8 cellular contexts compared by ENCODE assay signal in the genomic region with DNA sequence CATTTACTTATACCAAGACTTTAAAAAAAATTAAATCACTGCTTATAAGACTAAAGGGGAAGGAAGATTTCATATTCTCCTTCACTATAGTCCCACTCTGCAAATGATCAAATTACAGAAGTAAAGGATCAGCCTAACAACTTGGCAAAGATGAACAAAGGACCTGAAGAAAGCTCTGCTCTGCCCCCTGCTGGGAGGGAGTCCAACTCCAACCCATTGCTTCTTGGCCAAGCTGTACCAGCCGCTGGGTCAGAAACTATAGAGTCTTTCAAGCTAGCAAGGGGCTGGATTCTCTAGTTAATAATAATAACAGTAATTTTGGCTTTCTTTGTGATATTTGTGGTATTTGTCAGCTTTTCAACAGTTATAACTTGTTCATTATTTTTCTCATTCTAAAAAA.
A peak's percentile ranks its signal among the peaks of the same experiment; 100 is the strongest.
DNase-seq lines count a peak whose midpoint lies in the region; ATAC-seq and TF ChIP-seq lines count a peak whose summit lies in the region.

No MANE protein-coding gene starts in this region.

- H3K27ac ChIP-seq in PC-9 = no peak overlapping the region

- DNase-seq in SIG-M5 treated with dmso at 0.1 percent for 504 hours (lab: John Stamatoyannopoulos, UW; ENCODE audit: unreplicated experiment) (peak; percentile 22), SIG-M5 (lab: John Stamatoyannopoulos, UW) (no peak), PC-9 (peak in 1 of 2 experiments; percentile 18), fibroblast of the aortic adventitia (ENCODE audit: low read depth) (no peak), sciatic nerve (ENCODE audit: low spot score) (no peak), hepatic stellate cell (ENCODE audit: low spot score) (no peak), DMS79 treated with DMSO at 0.1 percent for 48 hours (lab: John Stamatoyannopoulos, UW) (no peak)

- no peaks in the 10 kb centered on the region for H4K20me1 ChIP-seq in PC-9 (ENCODE audit: insufficient read depth)

- POLR2A ChIA-PET in PC-9 (lab: Charles Lee; ENCODE audit: unreplicated experiment) = no interaction called here

- H3K4me3 ChIP-seq in PC-9 (no peak overlapping the region), fibroblast of the aortic adventitia (ENCODE audit: low read depth, low read length) (no peak overlapping the region)

- no peaks in the 10 kb centered on the region for H3K9me3 ChIP-seq in PC-9 (ENCODE audit: insufficient read depth, low read depth)

- H3K36me3 ChIP-seq in PC-9 (ENCODE audit: low read depth) = no peaks in the 10 kb centered on the region

- H3K9me2 ChIP-seq in PC-9 (ENCODE audit: insufficient read depth) = no peaks in the 10 kb centered on the region

- no peak overlapping the region for H2AFZ ChIP-seq in PC-9

- no peaks in the 10 kb centered on the region for H3K79me2 ChIP-seq in PC-9 (ENCODE audit: low read depth)

- ATAC-seq in HG02678 (IDR thresholded peaks at IDR 0.05; ENCODE audit: unreplicated experiment) (peak; percentile 48), sciatic nerve (peak; percentile 52)

- CTCF ChIA-PET in PC-9 (lab: Charles Lee) = interaction anchor here (0.7 kb wide), 1 partner anchor 1333 kb away, joined by 5 read pairs; no protein-coding TSS in a partner anchor

- H3K27me3 ChIP-seq in PC-9 (ENCODE audit: insufficient read depth, low read depth) = no peaks in the 10 kb centered on the region

- peak; percentile 71 for TF ChIP-seq CTCF in PC-9 (conservative IDR thresholded peaks at IDR 0.05)
- peak; percentile 8 for TF ChIP-seq CTCF in fibroblast of the aortic adventitia (IDR thresholded peaks at IDR 0.05; ENCODE audit: insufficient read depth, low read length)

- BruUV-seq in PC-9 (replicated peaks; lab: Mats Ljungman, UMichigan) = no TSS peak

- intact Hi-C loops in PC-9 (cut with micrococcal nuclease; ENCODE audit: unreplicated experiment) = no loop called here
- intact Hi-C loops in sciatic nerve (cut with DNase I) = no loop called here

- H3F3A ChIP-seq in PC-9 (ENCODE audit: insufficient read depth, low read depth) = no peaks in the 10 kb centered on the region

- no peaks in the 10 kb centered on the region for H3K4me1 ChIP-seq in PC-9 (replicated peaks; ENCODE audit: insufficient read depth)

- H3K4me2 ChIP-seq in PC-9 = no peak overlapping the region
